ENCODE assay signal across 9 cellular contexts in genomic region chr6:83708546-83708969, GRCh38. TPM values are rescaled to one million over a fixed set of nuclear protein-coding genes. Genes with fewer than 3 reads are reported as not detected.
A peak's percentile ranks its signal among the peaks of the same experiment; 100 is the strongest.
DNase-seq lines count a peak whose midpoint lies in the region; ATAC-seq, FAIRE-seq and TF ChIP-seq lines count a peak whose summit lies in the region.
"Had no signal": no experiment of that assay in that cellular context is flagged by ENCODE, and none has a peak within 500 bp of the region (broad histone marks: within the 10 kb centered on the region; RNA-seq: fewer than 3 reads in every experiment).

No MANE protein-coding gene starts in this region.

- BruUV-seq in A673 (replicated peaks; lab: Mats Ljungman, UMichigan): no TSS peak

- H3K27me3 ChIP-seq in A673 (replicated peaks; ENCODE audit: insufficient read depth, low read depth, low read length, poor library complexity): peaks cover 78% of the 10 kb centered on the region
- H3K27me3 ChIP-seq in HAP-1 (ENCODE audit: low read depth): peaks cover 36% of the 10 kb centered on the region
- no peaks in the 10 kb centered on the region for H3K27me3 ChIP-seq in thoracic aorta (replicated peaks; ENCODE audit: insufficient read depth)

- peak; percentile 32 for DNase-seq in A673 (ENCODE audit: low spot score)
- peak in 1 of 2 experiments; percentile 47 for DNase-seq in HAP-1 (ENCODE audit: low spot score in 2 of 2)
- DNase-seq in astrocyte of the spinal cord (ENCODE audit: low read depth, low spot score): peak; percentile 13
- peak; percentile 66 for DNase-seq in kidney
- DNase-seq in thoracic aorta (ENCODE audit: low spot score): no peak
- no peak for DNase-seq in activated CD4-positive, alpha-beta T cell treated with anti-CD3 and anti-CD28 coated beads, Interleukin-2, amount 10 ng/mL, durations not matched to agents 7 days and 5 days
- DNase-seq in NCI-H226: no peak

- H3K27ac ChIP-seq in A673 (ENCODE audit: low read depth, low read length, poor library complexity, severe bottlenecking): no peak overlapping the region
- H3K27ac ChIP-seq in kidney (ENCODE audit: low read depth in 2 of 2, low read length in 2 of 2): no peak overlapping the region
- no peak overlapping the region for H3K27ac ChIP-seq in thoracic aorta

- CTCF ChIA-PET in A673 (lab: Charles Lee): no interaction called here
- CTCF ChIA-PET in activated CD4-positive, alpha-beta T cell treated with anti-CD3 and anti-CD28 coated beads, Interleukin-2, amount 10 ng/mL, durations not matched to agents 7 days and 5 days (lab: Charles Lee): no interaction called here

- H3K4me1 Mint-ChIP-seq in activated CD4-positive, alpha-beta T cell treated with anti-CD3 and anti-CD28 coated beads, Interleukin-2, amount 10 ng/mL, durations not matched to agents 7 days and 5 days: peaks cover 2% of the 10 kb centered on the region

- H3K9me3 Mint-ChIP-seq in activated CD4-positive, alpha-beta T cell treated with anti-CD3 and anti-CD28 coated beads, Interleukin-2, amount 10 ng/mL, durations not matched to agents 7 days and 5 days: peaks cover 5% of the 10 kb centered on the region

- H3K36me3 Mint-ChIP-seq in activated CD4-positive, alpha-beta T cell treated with anti-CD3 and anti-CD28 coated beads, Interleukin-2, amount 10 ng/mL, durations not matched to agents 7 days and 5 days (ENCODE audit: low read depth): peaks cover 2% of the 10 kb centered on the region

- peaks cover 42% of the 10 kb centered on the region for H3K27me3 Mint-ChIP-seq in activated CD4-positive, alpha-beta T cell treated with anti-CD3 and anti-CD28 coated beads, Interleukin-2, amount 10 ng/mL, durations not matched to agents 7 days and 5 days

- ATAC-seq in thoracic aorta (ENCODE audit: insufficient number of reproducible peaks, low FRiP score, low read depth): no peak
- ATAC-seq in HG02870 (IDR thresholded peaks at IDR 0.05; ENCODE audit: unreplicated experiment): no peak

- TF ChIP-seq CTCF in A673 (conservative IDR thresholded peaks at IDR 0.05; ENCODE audit: low read depth, low read length): no peak
- TF ChIP-seq CTCF in astrocyte of the spinal cord (IDR thresholded peaks at IDR 0.05; ENCODE audit: low read depth, low read length): no peak
- no peak for TF ChIP-seq CTCF in kidney (IDR thresholded peaks at IDR 0.05; ENCODE audit: borderline replicate concordance, extremely low read depth, insufficient read depth)
- TF ChIP-seq CTCF in thoracic aorta (IDR thresholded peaks at IDR 0.05): no peak

- peaks cover 3% of the 10 kb centered on the region for H3K4me1 ChIP-seq in A673 (ENCODE audit: insufficient read depth, low read length, poor library complexity, severe bottlenecking)
- H3K4me1 ChIP-seq in HAP-1: no peaks in the 10 kb centered on the region
- H3K4me1 ChIP-seq in kidney (ENCODE audit: control insufficient read depth in 1 of 2, insufficient read depth in 1 of 2, low read depth in 1 of 2, low read length in 2 of 2): no peaks in the 10 kb centered on the region
- no peaks in the 10 kb centered on the region for H3K4me1 ChIP-seq in thoracic aorta (ENCODE audit: control insufficient read depth in 1 of 2, low read depth in 2 of 2)

- FAIRE-seq in kidney (lab: Jason Lieb, UNC): no peak

- no peak overlapping the region for H3K4me3 Mint-ChIP-seq in activated CD4-positive, alpha-beta T cell treated with anti-CD3 and anti-CD28 coated beads, Interleukin-2, amount 10 ng/mL, durations not matched to agents 7 days and 5 days

- no peak overlapping the region for H3K9ac ChIP-seq in kidney (ENCODE audit: low read length in 2 of 2)

- no peak overlapping the region for H3K27ac Mint-ChIP-seq in activated CD4-positive, alpha-beta T cell treated with anti-CD3 and anti-CD28 coated beads, Interleukin-2, amount 10 ng/mL, durations not matched to agents 7 days and 5 days
- H3K27ac Mint-ChIP-seq: activated naive CD4-positive, alpha-beta T cell treated with anti-CD3 and anti-CD28 coated beads, Interleukin-2, amount 50 U/mL, for 72 hours had no signal

- POLR2A ChIA-PET in A673 (lab: Charles Lee; ENCODE audit: low non-redundant PET): no interaction called here
- POLR2A ChIA-PET in activated CD4-positive, alpha-beta T cell treated with anti-CD3 and anti-CD28 coated beads, Interleukin-2, amount 10 ng/mL, durations not matched to agents 7 days and 5 days (lab: Charles Lee): no interaction called here

- intact Hi-C loops in A673 (cut with micrococcal nuclease; ENCODE audit: unreplicated experiment): no loop called here
- intact Hi-C loops in kidney (cut with DNase I): no loop called here

- H3K9me3 ChIP-seq in A673 (ENCODE audit: low read depth, low read length, poor library complexity, severe bottlenecking) (peaks cover 7% of the 10 kb centered on the region), HAP-1 (no peaks in the 10 kb centered on the region), kidney (ENCODE audit: control insufficient read depth in 1 of 2, low read length in 2 of 2) (peaks cover 0 to 2% of the 10 kb centered on the region in 2 donors), thoracic aorta (peaks cover 5% of the 10 kb centered on the region)

- no peaks in the 10 kb centered on the region for H3K36me3 ChIP-seq in A673 (ENCODE audit: insufficient read depth, low read length, poor library complexity, severe bottlenecking)
- no peaks in the 10 kb centered on the region for H3K36me3 ChIP-seq in HAP-1 (replicated peaks)
- H3K36me3 ChIP-seq in kidney (ENCODE audit: control insufficient read depth in 1 of 2, insufficient read depth in 2 of 2, low read length in 2 of 2): no peaks in the 10 kb centered on the region
- H3K36me3 ChIP-seq in thoracic aorta: no peaks in the 10 kb centered on the region

- H3K4me3 ChIP-seq in A673 (ENCODE audit: low read depth, low read length, poor library complexity, severe bottlenecking): peak overlapping the region; percentile 58
- H3K4me3 ChIP-seq in HAP-1: peak overlapping the region; percentile 42
- H3K4me3 ChIP-seq in astrocyte of the spinal cord (ENCODE audit: low read depth, low read length): peak overlapping the region; percentile 42
- H3K4me3 ChIP-seq in kidney (ENCODE audit: low read length in 2 of 2): no peak overlapping the region
- H3K4me3 ChIP-seq in thoracic aorta: peak overlapping the region; percentile 83

- in situ Hi-C loops in HAP-1 (cut with MboI; ENCODE audit: low sequenced_read_pairs): no loop called here
- in situ Hi-C loops in astrocyte of the spinal cord (cut with HindIII; ENCODE audit: low sequenced_read_pairs): no loop called here

RNA-seq across cellular contexts. Expression of gene SNAP91, which starts 0.3 kb away (rescaled TPM):
- total RNA-seq in A673 (2021) (0.55 and 0.62 TPM in 2 replicates), kidney (0.82 TPM), thoracic aorta (1 to 10 TPM; 3.0 TPM)
- not detected for polyA plus RNA-seq in kidney (ENCODE audit: insufficient read depth, low read depth, low replicate concordance)
- not detected for total RNA-seq in activated CD4-positive, alpha-beta T cell treated with anti-CD3 and anti-CD28 coated beads, Interleukin-2, amount 10 ng/mL, durations not matched to agents 7 days and 5 days
- total RNA-seq: activated naive CD4-positive, alpha-beta T cell treated with anti-CD3 and anti-CD28 coated beads, Interleukin-2, amount 50 U/mL, for 72 hours had no signal

Comparison
In these comparisons a context has a peak if more than half of its experiments do, and no peak if none do; other contexts are left out.
1. DNase-seq: peak in A673 (single experiment), astrocyte of the spinal cord (single experiment) and kidney (single experiment); none in thoracic aorta (single experiment), activated CD4-positive, alpha-beta T cell treated with anti-CD3 and anti-CD28 coated beads, Interleukin-2, amount 10 ng/mL, durations not matched to agents 7 days and 5 days (single experiment) and NCI-H226 (single experiment).
2. H3K4me3 ChIP-seq: peak in A673 (single experiment), HAP-1 (single experiment), astrocyte of the spinal cord (single experiment) and thoracic aorta (single experiment); none in kidney (0 of 2).